13 cellular contexts compared by ENCODE assay signal in genomic region chr10:124727389-124727960, GRCh38. TPM values are rescaled to one million over a fixed set of nuclear protein-coding genes. Genes with fewer than 3 reads are reported as not detected.
DNase-seq lines count a peak whose midpoint lies in the region; FAIRE-seq and TF ChIP-seq lines count a peak whose summit lies in the region.
"Had no signal": no experiment of that assay in that cellular context is flagged by ENCODE, and none has a peak within 500 bp of the region (broad histone marks: within the 10 kb centered on the region; RNA-seq: fewer than 3 reads in every experiment).

No MANE protein-coding gene starts in this region.

- intact Hi-C loops in kidney (cut with DNase I): no loop called here

- peaks cover 0 to 3% of the 10 kb centered on the region in 2 donors for H3K27me3 Mint-ChIP-seq in CD8-positive, alpha-beta memory T cell
- H3K27me3 Mint-ChIP-seq in activated CD4-positive, alpha-beta memory T cell treated with anti-CD3 and anti-CD28 coated beads, Interleukin-2, amount 10 ng/mL, durations not matched to agents 7 days and 5 days: no peaks in the 10 kb centered on the region

- H3K9me3 Mint-ChIP-seq in CD8-positive, alpha-beta memory T cell: no peaks in the 10 kb centered on the region
- no peaks in the 10 kb centered on the region for H3K9me3 Mint-ChIP-seq in activated CD4-positive, alpha-beta memory T cell treated with anti-CD3 and anti-CD28 coated beads, Interleukin-2, amount 10 ng/mL, durations not matched to agents 7 days and 5 days

- peaks cover 5% of the 10 kb centered on the region for H3K36me3 ChIP-seq in CD8-positive, alpha-beta memory T cell (ENCODE audit: insufficient read depth, low read length)
- peaks cover 0 to 3% of the 10 kb centered on the region in 2 donors for H3K36me3 ChIP-seq in kidney (ENCODE audit: control insufficient read depth in 1 of 2, insufficient read depth in 2 of 2, low read length in 2 of 2)
- peaks cover 0 to 4% (median 4%) of the 10 kb centered on the region in 3 donors for H3K36me3 ChIP-seq in skeletal muscle tissue (ENCODE audit: control insufficient read depth in 3 of 3, insufficient read depth in 3 of 3, low read length in 3 of 3)

- TF ChIP-seq CTCF in kidney (IDR thresholded peaks at IDR 0.05; ENCODE audit: borderline replicate concordance, extremely low read depth, insufficient read depth): no peak

- DNase-seq in CD8-positive, alpha-beta memory T cell: no peak
- no peak for DNase-seq in activated CD4-positive, alpha-beta memory T cell treated with anti-CD3 and anti-CD28 coated beads, Interleukin-2, amount 10 ng/mL, durations not matched to agents 7 days and 5 days
- DNase-seq in kidney: no peak
- no peak for DNase-seq in LoVo (ENCODE audit: low spot score)
- DNase-seq in G401 (ENCODE audit: low spot score): no peak
- DNase-seq in NCI-H510A treated with DMSO at 0.1 percent for 48 hours (lab: John Stamatoyannopoulos, UW): no peak
- DNase-seq in NCI-H82 treated with DMSO at 0.1 percent for 48 hours (lab: John Stamatoyannopoulos, UW; ENCODE audit: unreplicated experiment): no peak
- DNase-seq: DMS153, IMR-90, NCI-H2029 treated with DMSO at 0.1 percent for 48 hours, OCI-M1, WERI-Rb-1 had no signal

- H3K27ac ChIP-seq in CD8-positive, alpha-beta memory T cell (ENCODE audit: low read depth, low read length): no peak overlapping the region
- peak overlapping the region; percentile 43 to 71 for H3K27ac ChIP-seq in kidney (ENCODE audit: low read depth in 2 of 2, low read length in 2 of 2)
- H3K27ac ChIP-seq in skeletal muscle tissue (ENCODE audit: low read depth, low read length): peak overlapping the region; percentile 71
- H3K27ac ChIP-seq: WERI-Rb-1 had no signal

- peaks cover 0 to 44% (median 9%) of the 10 kb centered on the region in 3 donors for H3K36me3 Mint-ChIP-seq in CD8-positive, alpha-beta memory T cell
- peaks cover 57% of the 10 kb centered on the region for H3K36me3 Mint-ChIP-seq in activated CD4-positive, alpha-beta memory T cell treated with anti-CD3 and anti-CD28 coated beads, Interleukin-2, amount 10 ng/mL, durations not matched to agents 7 days and 5 days (ENCODE audit: low read depth)

- POLR2A ChIA-PET in CD8-positive, alpha-beta memory T cell (lab: Charles Lee): interaction anchor here (0.6 to 2.2 kb wide), 3 partner anchors 9 to 31 kb away, joined by 5 to 13 read pairs (median 7); no protein-coding TSS in a partner anchor
- POLR2A ChIA-PET in activated CD4-positive, alpha-beta memory T cell treated with anti-CD3 and anti-CD28 coated beads, Interleukin-2, amount 10 ng/mL, durations not matched to agents 7 days and 5 days (lab: Charles Lee): interaction anchor here (1.4 to 12.1 kb wide), 2 partner anchors 8 to 31 kb away, joined by 5 to 238 read pairs; no protein-coding TSS in a partner anchor

- no peak overlapping the region for H3K4me3 ChIP-seq in CD8-positive, alpha-beta memory T cell (ENCODE audit: low read length)
- H3K4me3 ChIP-seq in kidney (ENCODE audit: low read length in 2 of 2) (no peak overlapping the region), skeletal muscle tissue (ENCODE audit: low read length in 3 of 3) (no peak overlapping the region)

- peak overlapping the region in 1 of 2 donors; percentile 26 for H3K9ac ChIP-seq in kidney (ENCODE audit: low read length in 2 of 2)
- peak overlapping the region in 2 of 3 donors; percentile 17 to 50 for H3K9ac ChIP-seq in skeletal muscle tissue (ENCODE audit: low read depth in 1 of 3, low read length in 3 of 3)

- peak overlapping the region; percentile 6 to 80 (median 47) for H3K4me3 Mint-ChIP-seq in CD8-positive, alpha-beta memory T cell
- H3K4me3 Mint-ChIP-seq in activated CD4-positive, alpha-beta memory T cell treated with anti-CD3 and anti-CD28 coated beads, Interleukin-2, amount 10 ng/mL, durations not matched to agents 7 days and 5 days: no peak overlapping the region

- no peaks in the 10 kb centered on the region for H3K9me3 ChIP-seq in CD8-positive, alpha-beta memory T cell (ENCODE audit: low read length)
- H3K9me3 ChIP-seq in kidney (ENCODE audit: control insufficient read depth in 1 of 2, low read length in 2 of 2) (no peaks in the 10 kb centered on the region), skeletal muscle tissue (ENCODE audit: control insufficient read depth in 3 of 3, low read length in 3 of 3) (no peaks in the 10 kb centered on the region)

- CTCF ChIA-PET in CD8-positive, alpha-beta memory T cell (lab: Charles Lee): interaction anchor here (1.1 to 23.7 kb wide), 7 partner anchors 8 to 56 kb away, joined by 3 to 397 read pairs (median 8); no protein-coding TSS in a partner anchor
- CTCF ChIA-PET in activated CD4-positive, alpha-beta memory T cell treated with anti-CD3 and anti-CD28 coated beads, Interleukin-2, amount 10 ng/mL, durations not matched to agents 7 days and 5 days (lab: Charles Lee): interaction anchor here (1.2 to 7.8 kb wide), 3 partner anchors 8 to 80 kb away, joined by 4 to 63 read pairs (median 56); no protein-coding TSS in a partner anchor

- no peaks in the 10 kb centered on the region for H3K27me3 ChIP-seq in CD8-positive, alpha-beta memory T cell (ENCODE audit: insufficient read depth, low read length, poor library complexity, severe bottlenecking)
- H3K27me3 ChIP-seq in skeletal muscle tissue (ENCODE audit: control insufficient read depth in 3 of 3, insufficient read depth in 3 of 3, low read length in 3 of 3): no peaks in the 10 kb centered on the region

- no peak for FAIRE-seq in kidney (lab: Jason Lieb, UNC)

- peaks cover 93 to 100% (median 98%) of the 10 kb centered on the region in 3 donors for H3K4me1 Mint-ChIP-seq in CD8-positive, alpha-beta memory T cell
- peaks cover 91% of the 10 kb centered on the region for H3K4me1 Mint-ChIP-seq in activated CD4-positive, alpha-beta memory T cell treated with anti-CD3 and anti-CD28 coated beads, Interleukin-2, amount 10 ng/mL, durations not matched to agents 7 days and 5 days

- in situ Hi-C loops in G401 (cut with HindIII; ENCODE audit: low sequenced_read_pairs): no loop called here

- peak overlapping the region; percentile 91 to 99 (median 93) for H3K27ac Mint-ChIP-seq in CD8-positive, alpha-beta memory T cell
- peak overlapping the region; percentile 11 for H3K27ac Mint-ChIP-seq in activated CD4-positive, alpha-beta memory T cell treated with anti-CD3 and anti-CD28 coated beads, Interleukin-2, amount 10 ng/mL, durations not matched to agents 7 days and 5 days

- peaks cover 95% of the 10 kb centered on the region for H3K4me1 ChIP-seq in CD8-positive, alpha-beta memory T cell (ENCODE audit: insufficient read depth, low read length)
- H3K4me1 ChIP-seq in kidney (ENCODE audit: control insufficient read depth in 1 of 2, insufficient read depth in 1 of 2, low read depth in 1 of 2, low read length in 2 of 2) (peaks cover 68 to 74% of the 10 kb centered on the region in 2 donors), skeletal muscle tissue (ENCODE audit: control insufficient read depth in 3 of 3, insufficient read depth in 3 of 3, low read length in 3 of 3) (peaks cover 74 to 86% (median 83%) of the 10 kb centered on the region in 3 donors)

RNA-seq across cellular contexts. Expression of gene FAM53B, which starts 16.7 kb away (rescaled TPM):
- total RNA-seq in CD8-positive, alpha-beta memory T cell: 10 to 100 TPM; 28.8 to 29.2 TPM
- polyA plus RNA-seq in CD8-positive, alpha-beta memory T cell: 41.6 TPM
- 10 to 100 TPM; 44.9 to 46.6 TPM for total RNA-seq in activated CD4-positive, alpha-beta memory T cell treated with anti-CD3 and anti-CD28 coated beads, Interleukin-2, amount 10 ng/mL, durations not matched to agents 7 days and 5 days
- 30.0 TPM for total RNA-seq in kidney
- 11.8 TPM for polyA plus RNA-seq in kidney (ENCODE audit: insufficient read depth, low read depth, low replicate concordance)
- total RNA-seq in skeletal muscle tissue: 32.4 TPM
- total RNA-seq in G401 (2014; rRNA removed; shearing (Covaris generic)): 17.0 and 21.4 TPM in 2 replicates
